1 cellular context compared by ENCODE assay signal in the genomic region with DNA sequence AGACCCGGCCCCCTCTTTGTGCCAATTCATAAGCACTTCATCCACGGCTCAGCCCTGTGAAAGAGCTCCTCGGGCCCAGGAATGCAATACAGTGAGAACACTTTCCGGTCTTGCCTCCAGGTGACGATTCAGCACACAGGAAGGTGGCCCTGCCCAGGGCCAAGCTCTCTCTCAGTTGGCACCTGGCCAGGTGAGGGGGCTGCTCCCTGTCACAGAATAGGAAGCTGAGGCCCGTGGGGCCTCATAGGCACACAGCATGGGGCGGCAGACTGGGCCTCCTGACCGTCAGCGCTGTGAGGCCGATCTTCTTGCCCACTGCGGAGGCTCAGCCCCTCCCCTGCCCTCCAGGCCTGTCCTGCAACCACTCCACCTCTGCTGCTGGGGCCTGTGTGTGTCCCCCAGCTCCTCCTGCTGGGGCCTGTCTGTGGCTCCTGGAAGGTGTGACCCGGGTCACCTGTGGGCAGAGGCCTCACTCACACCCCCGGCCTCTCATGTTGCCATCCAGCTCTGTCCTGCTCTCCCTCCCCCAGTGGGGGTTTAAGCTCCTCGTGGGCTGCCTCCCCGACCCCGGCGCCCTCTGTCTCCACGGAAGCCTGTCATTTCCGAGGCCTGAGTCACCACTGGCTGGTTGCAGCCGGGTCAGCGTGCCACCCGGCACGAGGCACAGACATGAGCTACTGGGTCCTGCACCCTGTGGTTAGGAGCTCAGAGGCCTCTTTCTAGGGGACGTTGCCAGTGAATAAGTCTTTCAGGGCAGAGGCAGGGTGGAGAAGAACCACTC.
TF ChIP-seq lines count a peak whose summit lies in the region.

No MANE protein-coding gene starts in this region.

TF ChIP-seq in HepG2, 621 proteins besides CTCF, POLR2A, EP300 and RAD21 (continued from another document and continues in another):
- no peak for TF ChIP-seq POGK (CRISPR knock-in tag; conservative IDR thresholded peaks at IDR 0.05)
- TF ChIP-seq, protein P1, sequence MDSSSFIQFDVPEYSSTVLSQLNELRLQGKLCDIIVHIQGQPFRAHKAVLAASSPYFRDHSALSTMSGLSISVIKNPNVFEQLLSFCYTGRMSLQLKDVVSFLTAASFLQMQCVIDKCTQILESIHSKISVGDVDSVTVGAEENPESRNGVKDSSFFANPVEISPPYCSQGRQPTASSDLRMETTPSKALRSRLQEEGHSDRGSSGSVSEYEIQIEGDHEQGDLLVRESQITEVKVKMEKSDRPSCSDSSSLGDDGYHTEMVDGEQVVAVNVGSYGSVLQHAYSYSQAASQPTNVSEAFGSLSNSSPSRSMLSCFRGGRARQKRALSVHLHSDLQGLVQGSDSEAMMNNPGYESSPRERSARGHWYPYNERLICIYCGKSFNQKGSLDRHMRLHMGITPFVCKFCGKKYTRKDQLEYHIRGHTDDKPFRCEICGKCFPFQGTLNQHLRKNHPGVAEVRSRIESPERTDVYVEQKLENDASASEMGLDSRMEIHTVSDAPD (CRISPR knock-in tag; IDR thresholded peaks at IDR 0.05): no peak; the same call in 1 of the 2 replicates
- TF ChIP-seq PHF8 (CRISPR knock-in tag; IDR thresholded peaks at IDR 0.05): peak; percentile 39
- no peak for TF ChIP-seq ZNF737 (CRISPR knock-in tag; IDR thresholded peaks at IDR 0.05; ENCODE audit: borderline replicate concordance)
- TF ChIP-seq MYPOP (CRISPR knock-in tag; IDR thresholded peaks at IDR 0.05): peak; percentile 70; the same call in 1 of the 2 replicates
- TF ChIP-seq RNF219 (CRISPR knock-in tag; IDR thresholded peaks at IDR 0.05): no peak
- TF ChIP-seq ZNF747 (CRISPR knock-in tag; IDR thresholded peaks at IDR 0.05; ENCODE audit: borderline replicate concordance): no peak
- TF ChIP-seq ARID4A (CRISPR knock-in tag; IDR thresholded peaks at IDR 0.05; ENCODE audit: borderline replicate concordance): peak; percentile 62; the same call in 1 of the 2 replicates
- TF ChIP-seq ZNF138 (CRISPR knock-in tag; IDR thresholded peaks at IDR 0.05; ENCODE audit: low read depth): no peak
- 0 out of 2 replicates have a peak, but pooled peaks have one; percentile 71 for TF ChIP-seq NKX3-1 (CRISPR knock-in tag; IDR thresholded peaks at IDR 0.05)
- no peak for TF ChIP-seq NFYB (CRISPR knock-in tag; IDR thresholded peaks at IDR 0.05)
- TF ChIP-seq TBP (CRISPR knock-in tag; IDR thresholded peaks at IDR 0.05): no peak
- no peak for TF ChIP-seq ATF7 (IDR thresholded peaks at IDR 0.05)
- TF ChIP-seq ATF7 (CRISPR knock-in tag; IDR thresholded peaks at IDR 0.05): 0 out of 2 replicates have a peak, but pooled peaks have one; percentile 40
- peak; percentile 82; the same call in 2 of the 3 replicates for TF ChIP-seq MXI1 (IDR thresholded peaks at IDR 0.05; ENCODE audit: borderline replicate concordance, low read depth, low read length)
- no peak for TF ChIP-seq ZNF766 (CRISPR knock-in tag; IDR thresholded peaks at IDR 0.05; ENCODE audit: borderline replicate concordance)
- peak; percentile 64 for TF ChIP-seq NR2F6 (IDR thresholded peaks at IDR 0.05)
- peak; percentile 71; the same call in 1 of the 2 replicates for TF ChIP-seq NR2F6 (CRISPR knock-in tag; IDR thresholded peaks at IDR 0.05)
- no peak for TF ChIP-seq SMAD9 (CRISPR knock-in tag; IDR thresholded peaks at IDR 0.05)
- TF ChIP-seq MIER2 (CRISPR knock-in tag; IDR thresholded peaks at IDR 0.05): no peak
- TF ChIP-seq EHMT2 (IDR thresholded peaks at IDR 0.05; ENCODE audit: borderline replicate concordance, low read depth, low read length): no peak
- 0 out of 2 replicates have a peak, but pooled peaks have one; percentile 29 for TF ChIP-seq PITX1 (CRISPR knock-in tag; IDR thresholded peaks at IDR 0.05)
- no peak for TF ChIP-seq IKZF5 (CRISPR knock-in tag; IDR thresholded peaks at IDR 0.05)
- TF ChIP-seq GTF2F1 (IDR thresholded peaks at IDR 0.05; ENCODE audit: low read length): peak; percentile 60; the same call in 1 of the 2 replicates
- TF ChIP-seq AKNA (CRISPR knock-in tag; IDR thresholded peaks at IDR 0.05; ENCODE audit: borderline replicate concordance): no peak
- TF ChIP-seq, protein P2, sequence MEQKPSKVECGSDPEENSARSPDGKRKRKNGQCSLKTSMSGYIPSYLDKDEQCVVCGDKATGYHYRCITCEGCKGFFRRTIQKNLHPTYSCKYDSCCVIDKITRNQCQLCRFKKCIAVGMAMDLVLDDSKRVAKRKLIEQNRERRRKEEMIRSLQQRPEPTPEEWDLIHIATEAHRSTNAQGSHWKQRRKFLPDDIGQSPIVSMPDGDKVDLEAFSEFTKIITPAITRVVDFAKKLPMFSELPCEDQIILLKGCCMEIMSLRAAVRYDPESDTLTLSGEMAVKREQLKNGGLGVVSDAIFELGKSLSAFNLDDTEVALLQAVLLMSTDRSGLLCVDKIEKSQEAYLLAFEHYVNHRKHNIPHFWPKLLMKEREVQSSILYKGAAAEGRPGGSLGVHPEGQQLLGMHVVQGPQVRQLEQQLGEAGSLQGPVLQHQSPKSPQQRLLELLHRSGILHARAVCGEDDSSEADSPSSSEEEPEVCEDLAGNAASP (CRISPR knock-in tag; IDR thresholded peaks at IDR 0.05; ENCODE audit: borderline replicate concordance): 0 out of 2 replicates have a peak, but pooled peaks have one; percentile 14
- TF ChIP-seq KDM3A (CRISPR knock-in tag; IDR thresholded peaks at IDR 0.05; ENCODE audit: low read depth): no peak
- TF ChIP-seq ZNF383 (CRISPR knock-in tag; IDR thresholded peaks at IDR 0.05; ENCODE audit: borderline replicate concordance): no peak
- no peak for TF ChIP-seq ATRX (CRISPR knock-in tag; IDR thresholded peaks at IDR 0.05; ENCODE audit: borderline replicate concordance)
- TF ChIP-seq, protein P3, sequence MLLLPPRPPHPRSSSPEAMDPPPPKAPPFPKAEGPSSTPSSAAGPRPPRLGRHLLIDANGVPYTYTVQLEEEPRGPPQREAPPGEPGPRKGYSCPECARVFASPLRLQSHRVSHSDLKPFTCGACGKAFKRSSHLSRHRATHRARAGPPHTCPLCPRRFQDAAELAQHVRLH (CRISPR knock-in tag; IDR thresholded peaks at IDR 0.05; ENCODE audit: borderline replicate concordance, low read depth): peak; percentile 81; the same call in 1 of the 2 replicates
- no peak for TF ChIP-seq RELA (CRISPR knock-in tag; IDR thresholded peaks at IDR 0.05)
